8 cellular contexts compared by ENCODE assay signal in the genomic region with DNA sequence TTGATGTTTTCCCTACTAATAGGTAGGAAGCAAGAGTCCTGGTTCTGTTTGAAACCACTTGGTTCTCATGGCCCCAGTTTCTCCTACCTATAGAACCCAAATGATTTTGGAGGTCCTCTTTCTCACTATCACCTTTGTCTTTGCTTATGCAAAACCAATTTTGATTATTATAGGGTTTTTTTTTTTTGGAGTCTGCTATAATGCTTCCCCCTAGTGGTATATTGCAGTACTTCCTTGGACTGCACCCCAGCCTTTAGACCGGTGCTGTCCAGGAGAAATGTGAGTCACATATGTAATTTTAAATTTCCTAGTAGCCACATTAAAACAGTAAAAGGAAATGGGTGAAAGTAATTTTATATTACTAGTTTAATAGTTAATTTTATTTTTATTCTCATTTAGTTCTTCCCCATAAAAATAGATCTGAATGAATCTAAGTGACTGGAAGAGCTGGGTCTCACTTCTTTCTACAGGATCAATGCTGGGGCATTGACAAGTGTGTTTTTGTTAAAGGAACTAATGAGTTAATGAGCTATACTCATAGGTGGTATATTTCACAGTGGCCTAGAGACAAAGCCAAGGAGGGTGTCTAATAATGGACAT. TPM values are rescaled to one million over a fixed set of nuclear protein-coding genes. Genes with fewer than 3 reads are reported as not detected.
A peak's percentile ranks its signal among the peaks of the same experiment; 100 is the strongest.
DNase-seq lines count a peak whose midpoint lies in the region; ATAC-seq and TF ChIP-seq lines count a peak whose summit lies in the region.

No MANE protein-coding gene starts in this region.

- no peaks in the 10 kb centered on the region for H3K9me3 Mint-ChIP-seq in activated naive CD8-positive, alpha-beta T cell (ENCODE audit: low read depth)
- no peaks in the 10 kb centered on the region for H3K9me3 Mint-ChIP-seq in activated naive CD8-positive, alpha-beta T cell treated with anti-CD3 and anti-CD28 coated beads, Interleukin-2, amount 50 U/mL, for 24 hours

- intact Hi-C loops in esophagus squamous epithelium (cut with DNase I): loop anchor here (5.0 kb wide), 1 partner anchor 174 kb away; no protein-coding TSS in a partner anchor

- no peaks in the 10 kb centered on the region for H3K9me3 ChIP-seq in esophagus squamous epithelium
- no peaks in the 10 kb centered on the region for H3K9me3 ChIP-seq in neutrophil

- H3K27me3 ChIP-seq in esophagus squamous epithelium (peaks cover 0 to 26% (median 0%) of the 10 kb centered on the region in 4 donors), neutrophil (peaks cover 78% of the 10 kb centered on the region)

- no peaks in the 10 kb centered on the region for H3K27me3 Mint-ChIP-seq in activated naive CD8-positive, alpha-beta T cell
- no peaks in the 10 kb centered on the region for H3K27me3 Mint-ChIP-seq in activated naive CD8-positive, alpha-beta T cell treated with anti-CD3 and anti-CD28 coated beads, Interleukin-2, amount 50 U/mL, for 24 hours

- H3K4me1 ChIP-seq in esophagus squamous epithelium: peaks cover 11 to 36% (median 12%) of the 10 kb centered on the region in 3 donors
- peaks cover 0 to 13% of the 10 kb centered on the region in 2 experiments for H3K4me1 ChIP-seq in neutrophil (ENCODE audit: control insufficient read depth in 1 of 2, insufficient read depth in 1 of 2, low read depth in 1 of 2, low read length in 1 of 2)

- H3K27ac Mint-ChIP-seq in activated naive CD8-positive, alpha-beta T cell: peak overlapping the region; percentile 81
- H3K27ac Mint-ChIP-seq in activated naive CD8-positive, alpha-beta T cell treated with anti-CD3 and anti-CD28 coated beads, Interleukin-2, amount 50 U/mL, for 24 hours: no peak overlapping the region

- WGBS in esophagus squamous epithelium, 2 donors: 0 to 6% methylated on average over 1 of the region's 1 CpG

- H3K4me3 Mint-ChIP-seq in activated naive CD8-positive, alpha-beta T cell: peak overlapping the region; percentile 59
- H3K4me3 Mint-ChIP-seq in activated naive CD8-positive, alpha-beta T cell treated with anti-CD3 and anti-CD28 coated beads, Interleukin-2, amount 50 U/mL, for 24 hours: no peak overlapping the region

- H3K36me3 ChIP-seq in esophagus squamous epithelium (no peaks in the 10 kb centered on the region), neutrophil (no peaks in the 10 kb centered on the region)

- no peak for TF ChIP-seq POLR2A in esophagus squamous epithelium (IDR thresholded peaks at IDR 0.05)

- no peak for ATAC-seq in activated naive CD8-positive, alpha-beta T cell treated with anti-CD3 and anti-CD28 coated beads, Interleukin-2, amount 50 U/mL, for 24 hours
- ATAC-seq in HG03520 (IDR thresholded peaks at IDR 0.05; ENCODE audit: unreplicated experiment) (no peak), GM19452 (IDR thresholded peaks at IDR 0.05; ENCODE audit: unreplicated experiment) (no peak)

- H3K4me3 ChIP-seq in esophagus squamous epithelium: no peak overlapping the region
- H3K4me3 ChIP-seq in neutrophil (ENCODE audit: low read depth in 1 of 2, low read length in 1 of 2): no peak overlapping the region

- H3K27ac ChIP-seq in esophagus squamous epithelium: no peak overlapping the region
- no peak overlapping the region for H3K27ac ChIP-seq in neutrophil

- H3K4me1 Mint-ChIP-seq in activated naive CD8-positive, alpha-beta T cell (ENCODE audit: low read depth): peaks cover 88% of the 10 kb centered on the region
- peaks cover 90% of the 10 kb centered on the region for H3K4me1 Mint-ChIP-seq in activated naive CD8-positive, alpha-beta T cell treated with anti-CD3 and anti-CD28 coated beads, Interleukin-2, amount 50 U/mL, for 24 hours

- TF ChIP-seq CTCF in esophagus squamous epithelium (IDR thresholded peaks at IDR 0.05) (peak; percentile 81 to 95 (median 90)), neutrophil (IDR thresholded peaks at IDR 0.05) (peak; percentile 73)

- no peak for DNase-seq in activated naive CD8-positive, alpha-beta T cell treated with anti-CD3 and anti-CD28 coated beads, Interleukin-2, amount 50 U/mL, for 24 hours
- peak; percentile 75 for DNase-seq in M059J (ENCODE audit: low read depth)
- DNase-seq in SW480 (ENCODE audit: low spot score): peak; percentile 57
- no peak for DNase-seq in esophagus squamous epithelium (lab: John Stamatoyannopoulos, UW)

- peaks cover 7% of the 10 kb centered on the region for H3K36me3 Mint-ChIP-seq in activated naive CD8-positive, alpha-beta T cell
- H3K36me3 Mint-ChIP-seq in activated naive CD8-positive, alpha-beta T cell treated with anti-CD3 and anti-CD28 coated beads, Interleukin-2, amount 50 U/mL, for 24 hours (ENCODE audit: low read depth): peaks cover 38% of the 10 kb centered on the region

RNA-seq across cellular contexts. Expression of gene FCMR, which starts 10.6 kb away (rescaled TPM):
- 0.34 and 3.5 TPM in 2 replicates for total RNA-seq in M059J (2014; rRNA removed; shearing (Covaris generic))
- 1 to 10 TPM in 1 of 4 donors, under 1 TPM in 2, not detected in 1; 0.88 to 4.2 (median 1.00) TPM for total RNA-seq in esophagus squamous epithelium

RNA-seq across cellular contexts. Expression of gene IL24, which starts 13.9 kb away (rescaled TPM):
- 1.3 and 1.8 TPM in 2 replicates for total RNA-seq in M059J (2014; rRNA removed; shearing (Covaris generic))
- total RNA-seq in esophagus squamous epithelium: not detected

RNA-seq across cellular contexts. Expression of gene PIGR, which starts 35.1 kb away (rescaled TPM):
- total RNA-seq in M059J (2014; rRNA removed; shearing (Covaris generic)): 0.10 TPM in 1 of 2 replicates, not detected in the other
- total RNA-seq in esophagus squamous epithelium: 100 to 1,000 TPM in 1 of 4 donors, 1 to 10 TPM in 1, under 1 TPM in 1, not detected in 1; 0.99 to 144 (median 1.1) TPM

RNA-seq across cellular contexts. Expression of gene IL20, which starts 45.7 kb away (rescaled TPM):
- total RNA-seq in M059J (2014; rRNA removed; shearing (Covaris generic)): not detected in 2 replicates
- total RNA-seq in esophagus squamous epithelium: 1 to 10 TPM in 1 of 4 donors, not detected in 3; 1.1 TPM

RNA-seq across cellular contexts. Expression of gene FCAMR, which starts 59.1 kb away (rescaled TPM):
- total RNA-seq in M059J (2014; rRNA removed; shearing (Covaris generic)): not detected in 2 replicates
- total RNA-seq in esophagus squamous epithelium: not detected

Comparison
In these comparisons a context has a peak if more than half of its experiments do, and no peak if none do; other contexts are left out.
1. DNase-seq: peak in M059J (single experiment) and SW480 (single experiment); none in activated naive CD8-positive, alpha-beta T cell treated with anti-CD3 and anti-CD28 coated beads, Interleukin-2, amount 50 U/mL, for 24 hours (single experiment) and esophagus squamous epithelium (single experiment).